ENCODE assay signal across 10 cellular contexts in the genomic region with DNA sequence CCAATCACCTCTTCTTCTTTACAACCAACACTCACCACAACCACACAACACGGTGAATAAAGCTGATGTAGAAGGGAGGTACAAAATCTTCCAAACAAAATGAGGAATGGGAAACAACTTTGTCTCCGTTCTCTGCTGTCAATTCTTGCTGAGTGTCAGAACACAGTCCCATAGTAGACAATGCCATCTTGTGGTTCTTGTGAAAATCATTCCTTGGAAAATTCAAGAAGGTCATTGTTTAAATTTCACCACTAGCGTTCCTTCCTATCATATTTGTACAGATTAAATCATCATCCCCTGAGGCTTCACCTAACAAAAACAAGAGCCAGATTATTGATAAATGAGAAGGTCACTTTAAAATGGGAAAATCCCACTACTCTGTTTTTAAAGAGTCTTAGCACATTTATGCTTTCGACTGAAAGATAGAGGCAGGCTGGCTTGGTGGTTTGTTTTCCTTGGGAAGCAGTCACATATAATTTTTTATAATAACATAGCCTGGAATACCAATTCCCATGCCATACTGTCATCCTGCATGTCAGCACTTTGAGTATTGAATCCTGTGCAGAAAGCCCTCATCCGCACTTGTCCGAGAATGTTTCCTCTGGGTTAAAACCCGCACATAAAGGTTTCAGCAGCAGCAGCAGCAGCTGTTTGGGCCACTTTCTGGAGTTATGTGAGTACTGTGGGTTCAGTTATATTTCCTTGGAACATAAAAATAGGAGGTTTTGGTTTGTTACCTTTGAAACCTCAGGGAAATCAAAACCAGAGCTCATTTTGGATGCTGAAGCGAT.
A peak's percentile ranks its signal among the peaks of the same experiment; 100 is the strongest.
DNase-seq lines count a peak whose midpoint lies in the region; ATAC-seq, FAIRE-seq and TF ChIP-seq lines count a peak whose summit lies in the region.
"Had no signal": no experiment of that assay in that cellular context is flagged by ENCODE, and none has a peak within 500 bp of the region (broad histone marks: within the 10 kb centered on the region; RNA-seq: fewer than 3 reads in every experiment).

No MANE protein-coding gene starts in this region.

- POLR2A ChIA-PET in HepG2 (lab: Yijun Ruan, JAX), result no interaction called here

- WGBS in HepG2 (ENCODE audit: low lambda C conversion rate), result 34% methylated on average over 8 of the region's 8 CpGs
- 57 to 65% methylated on average over 8 of the region's 8 CpGs for WGBS in lower leg skin, 2 donors

- H2AFZ ChIP-seq in HepG2 (ENCODE audit: low read length), result no peak overlapping the region

- ATAC-seq in HepG2 (no peak), GM21390 (IDR thresholded peaks at IDR 0.05; ENCODE audit: unreplicated experiment) (no peak)

- intact Hi-C loops in HepG2 (cut with micrococcal nuclease; ENCODE audit: unreplicated experiment), result loop anchor here (5.0 kb wide), 1 partner anchor 528 kb away; no protein-coding TSS in a partner anchor
- intact Hi-C loops in lower leg skin (cut with DNase I; ENCODE audit: low total_unique reads), result no loop called here

- TF ChIP-seq POLR2A in HepG2 (IDR thresholded peaks at IDR 0.05; ENCODE audit: insufficient read depth in 1 of 2, low read depth in 2 of 2, low read length in 2 of 2) (no peak), lower leg skin (IDR thresholded peaks at IDR 0.05) (no peak)

- H3K4me3 ChIP-seq in HepG2 (replicated peaks in 1 of 3; ENCODE audit: insufficient read depth in 1 of 3, low read depth in 2 of 3, low read length in 3 of 3), result no peak overlapping the region
- no peak overlapping the region for H3K4me3 ChIP-seq in lower leg skin (ENCODE audit: low read depth, poor library complexity, severe bottlenecking)

- no peaks in the 10 kb centered on the region for H3K4me1 ChIP-seq in HepG2 (ENCODE audit: insufficient read depth, low read length)

- CTCF ChIA-PET in HepG2 (lab: Yijun Ruan, JAX; ENCODE audit: low intra/inter-chr PET ratio, low total read pairs), result no interaction called here

- TF ChIP-seq CTCF in LNCAP (IDR thresholded peaks at IDR 0.05) (peak; percentile 44), VCaP (conservative IDR thresholded peaks at IDR 0.05) (peak; percentile 73), HepG2 (CRISPR knock-in tag; IDR thresholded peaks at IDR 0.05) (peak; percentile 43), lower leg skin (IDR thresholded peaks at IDR 0.05) (no peak), mesothelial cell of epicardium (IDR thresholded peaks at IDR 0.05; ENCODE audit: unreplicated experiment) (no peak)

- H4K20me1 ChIP-seq in HepG2 (ENCODE audit: insufficient read depth, low read length), result no peaks in the 10 kb centered on the region

- no peaks in the 10 kb centered on the region for H3K27me3 ChIP-seq in HepG2 (ENCODE audit: control insufficient read depth in 1 of 2, insufficient read depth in 2 of 2, low read length in 2 of 2)

- H3K9me3 Mint-ChIP-seq in mesothelial cell of epicardium, result peaks cover 14% of the 10 kb centered on the region

- H3K27me3 Mint-ChIP-seq in mesothelial cell of epicardium (ENCODE audit: low read depth), result peaks cover 43% of the 10 kb centered on the region

- H3K79me2 ChIP-seq in HepG2 (ENCODE audit: insufficient read depth, low read length), result no peaks in the 10 kb centered on the region

- no peak for TF ChIP-seq RAD21 in HepG2 (CRISPR knock-in tag; IDR thresholded peaks at IDR 0.05)

- no TSS peak for BruUV-seq in HepG2 (replicated peaks; lab: Mats Ljungman, UMichigan)

- DNase-seq in Daoy (ENCODE audit: low read depth) (peak; percentile 23), HepG2 (ENCODE audit: low spot score) (peak; percentile 2), lower leg skin (ENCODE audit: low spot score in 2 of 2) (no peak), NCI-H82 treated with DMSO at 0.1 percent for 48 hours (lab: John Stamatoyannopoulos, UW; ENCODE audit: unreplicated experiment) (no peak), mesothelial cell of epicardium (ENCODE audit: low spot score in 2 of 2, unreplicated experiment in 2 of 2) (no peak)
- DNase-seq: nephron progenitor cell had no signal

- TF ChIP-seq EP300 in HepG2 (IDR thresholded peaks at IDR 0.05; ENCODE audit: low read depth in 2 of 2, low read length in 2 of 2) (no peak), HepG2 (CRISPR knock-in tag; IDR thresholded peaks at IDR 0.05; ENCODE audit: borderline replicate concordance) (no peak)

- in situ Hi-C loops in HepG2 (cut with HindIII; ENCODE audit: extremely low pct_ligation_motif_present, low pct_unique_long_range_greater_than_20kb), result no loop called here

- no peak overlapping the region for H3K9ac ChIP-seq in HepG2 (ENCODE audit: insufficient read depth, low read depth, low read length)

- H3K4me3 Mint-ChIP-seq in mesothelial cell of epicardium, result no peak overlapping the region
- H3K4me3 Mint-ChIP-seq: activated naive CD4-positive, alpha-beta T cell treated with anti-CD3 and anti-CD28 coated beads, Interleukin-2, amount 50 U/mL, for 24 hours; nephron progenitor cell had no signal

- FAIRE-seq in HepG2 (lab: Jason Lieb, UNC), result no peak

- H3K36me3 ChIP-seq in HepG2 (replicated peaks in 1 of 2; ENCODE audit: control insufficient read depth in 1 of 2, insufficient read depth in 2 of 2, low read length in 2 of 2), result no peaks in the 10 kb centered on the region

- no peaks in the 10 kb centered on the region for H3K4me1 Mint-ChIP-seq in mesothelial cell of epicardium
- H3K4me1 Mint-ChIP-seq: activated naive CD4-positive, alpha-beta T cell treated with anti-CD3 and anti-CD28 coated beads, Interleukin-2, amount 50 U/mL, for 24 hours; nephron progenitor cell had no signal

- H3K4me2 ChIP-seq in HepG2 (ENCODE audit: low read depth, low read length), result no peak overlapping the region

- no peaks in the 10 kb centered on the region for H3K9me3 ChIP-seq in HepG2 (ENCODE audit: low read length)

- no peaks in the 10 kb centered on the region for H3K36me3 Mint-ChIP-seq in mesothelial cell of epicardium
- H3K36me3 Mint-ChIP-seq: activated naive CD4-positive, alpha-beta T cell treated with anti-CD3 and anti-CD28 coated beads, Interleukin-2, amount 50 U/mL, for 24 hours had no signal

- no peak overlapping the region for H3K27ac ChIP-seq in VCaP
- H3K27ac ChIP-seq in HepG2 (ENCODE audit: extremely low read length, insufficient read depth, low read length), result no peak overlapping the region

- no peak overlapping the region for H3K27ac Mint-ChIP-seq in mesothelial cell of epicardium
- H3K27ac Mint-ChIP-seq: activated naive CD4-positive, alpha-beta T cell treated with anti-CD3 and anti-CD28 coated beads, Interleukin-2, amount 50 U/mL, for 24 hours; nephron progenitor cell had no signal

TF ChIP-seq in HepG2, 621 proteins besides CTCF, POLR2A, EP300 and RAD21:
- TF ChIP-seq SMAD1 (CRISPR knock-in tag; IDR thresholded peaks at IDR 0.05; ENCODE audit: borderline replicate concordance, low read depth) (no peak), STAG1 (CRISPR knock-in tag; IDR thresholded peaks at IDR 0.05) (peak; percentile 36)

Comparison
In these comparisons a context has a peak if more than half of its experiments do, and no peak if none do; other contexts are left out.
1. DNase-seq: peak in Daoy (single experiment) and HepG2 (single experiment); none in lower leg skin (0 of 2), NCI-H82 treated with DMSO at 0.1 percent for 48 hours (single experiment) and mesothelial cell of epicardium (0 of 2).
2. CTCF ChIP-seq: peak in LNCAP (single experiment), VCaP (single experiment) and HepG2 (single experiment); none in lower leg skin (0 of 3) and mesothelial cell of epicardium (single experiment).